In the genomic region with DNA sequence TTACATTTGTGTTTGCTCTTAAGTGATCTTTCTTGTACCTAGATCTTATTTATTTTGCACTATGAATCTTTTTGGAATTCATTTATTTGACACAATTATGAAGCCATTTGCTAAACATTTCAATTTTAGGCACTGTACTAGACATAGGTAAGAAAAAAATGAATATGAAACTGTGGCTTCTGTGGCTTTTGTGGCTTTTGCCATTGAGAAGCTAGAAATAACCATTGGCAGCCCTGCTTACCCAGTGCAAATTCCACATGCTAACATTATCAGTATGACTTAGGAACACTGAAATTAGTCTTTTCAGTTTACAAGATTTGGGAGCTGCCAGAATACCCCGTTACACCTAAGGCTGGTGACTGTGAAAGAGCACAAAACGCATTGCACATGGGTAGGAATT, we compare ENCODE assay signal across 16 cellular contexts.
"Had no signal": no experiment of that assay in that cellular context is flagged by ENCODE, and none has a peak within 500 bp of the region (broad histone marks: within the 10 kb centered on the region; RNA-seq: fewer than 3 reads in every experiment).

No MANE protein-coding gene starts in this region.

- H3K27ac ChIP-seq: heart right ventricle, ovary, right atrium auricular region, sigmoid colon, stomach had no signal

- H3K4me3 ChIP-seq: heart right ventricle, ovary, right atrium auricular region, sigmoid colon, stomach had no signal

- H3K36me3 ChIP-seq: heart right ventricle, ovary, right atrium auricular region, sigmoid colon, stomach had no signal

- H3K27me3 ChIP-seq: heart right ventricle, ovary, right atrium auricular region, sigmoid colon, stomach had no signal

- DNase-seq: cortex of kidney; effector memory CD4-positive, alpha-beta T cell; heart right ventricle; hypothalamus; kidney glomerular epithelial cell; mesendoderm; naive thymus-derived CD4-positive, alpha-beta T cell; ovary; sigmoid colon; small intestine; stimulated activated CD4-positive, alpha-beta T cell treated with anti-CD3 and anti-CD28 coated beads, Interleukin-12 subunit alpha, Interleukin-12 subunit beta, amount 100 ng/mL, for 4 hours; stimulated activated naive CD4-positive, alpha-beta T cell; stomach; substantia nigra; trophoblast cell had no signal

- H3K9me3 ChIP-seq: ovary, right atrium auricular region had no signal

- H3K4me1 ChIP-seq: heart right ventricle, right atrium auricular region, sigmoid colon, stomach had no signal
